In genomic region chr7:15916666-15917388, GRCh38 we compare ENCODE assay signal across 20 cellular contexts.
DNase-seq lines count a peak whose midpoint lies in the region; ATAC-seq and TF ChIP-seq lines count a peak whose summit lies in the region.
"Had no signal": no experiment of that assay in that cellular context is flagged by ENCODE, and none has a peak within 500 bp of the region (broad histone marks: within the 10 kb centered on the region; RNA-seq: fewer than 3 reads in every experiment).

No MANE protein-coding gene starts in this region.

- H3F3A ChIP-seq in GM23248 (ENCODE audit: insufficient read depth): peaks cover 21% of the 10 kb centered on the region

- no peaks in the 10 kb centered on the region for H3K9me3 ChIP-seq in GM23248 (ENCODE audit: low read depth)
- H3K9me3 ChIP-seq in stomach smooth muscle (ENCODE audit: control insufficient read depth in 2 of 2, low read length in 2 of 2): no peaks in the 10 kb centered on the region
- H3K9me3 ChIP-seq: adrenal gland, colonic mucosa, thoracic aorta had no signal

- peak overlapping the region; percentile 75 for H3K4me2 ChIP-seq in GM23248 (ENCODE audit: unreplicated experiment)
- H3K4me2 ChIP-seq: KMS-11, neural progenitor cell had no signal

- H4K20me1 ChIP-seq in GM23248 (ENCODE audit: insufficient read depth): no peaks in the 10 kb centered on the region

- H3K27ac ChIP-seq in GM23248 (peak overlapping the region; percentile 8; the same call in 1 of the 2 replicates), stomach smooth muscle (ENCODE audit: low read length) (no peak overlapping the region)
- H3K27ac ChIP-seq: adrenal gland, colonic mucosa, epithelial cell of prostate, KMS-11, neural progenitor cell, thoracic aorta had no signal

- DNase-seq in GM23248: peak; percentile 51
- peak; percentile 11 for DNase-seq in astrocyte of the hippocampus (ENCODE audit: low read depth, low spot score)
- DNase-seq in fibroblast of pulmonary artery (ENCODE audit: low read depth): peak; percentile 93
- no peak for DNase-seq in superior temporal gyrus (ENCODE audit: extremely low spot score)
- DNase-seq: adrenal gland, C1 segment of cervical spinal cord, colonic mucosa, DMS153, H9, NCI-H1417 treated with DMSO at 0.1 percent for 48 hours, NCI-H2171, NCI-H774, retina had no signal

- H3K36me3 ChIP-seq in GM23248 (ENCODE audit: low read depth) (no peaks in the 10 kb centered on the region), stomach smooth muscle (ENCODE audit: control insufficient read depth in 2 of 2, insufficient read depth in 2 of 2, low read length in 2 of 2) (no peaks in the 10 kb centered on the region)
- H3K36me3 ChIP-seq: adrenal gland, colonic mucosa, neural progenitor cell, thoracic aorta had no signal

- no peak for ATAC-seq in GM18867 (IDR thresholded peaks at IDR 0.05; ENCODE audit: unreplicated experiment)
- ATAC-seq in GM19455 (IDR thresholded peaks at IDR 0.05; ENCODE audit: unreplicated experiment): no peak

- TF ChIP-seq CTCF in fibroblast of pulmonary artery (IDR thresholded peaks at IDR 0.05; ENCODE audit: low read length, missing control alignments): no peak

- H3K4me1 ChIP-seq in GM23248 (ENCODE audit: insufficient read depth) (peaks cover 21% of the 10 kb centered on the region), stomach smooth muscle (ENCODE audit: control insufficient read depth, insufficient read depth, low read length) (peaks cover 2% of the 10 kb centered on the region)
- H3K4me1 ChIP-seq: adrenal gland, colonic mucosa, neural progenitor cell had no signal

- H3K4me3 ChIP-seq in GM23248 (peak overlapping the region; percentile 46), fibroblast of pulmonary artery (replicated peaks; ENCODE audit: low read depth, low read length) (peak overlapping the region; percentile 24), stomach smooth muscle (ENCODE audit: low read length in 2 of 2) (peak overlapping the region; percentile 30 to 41)
- H3K4me3 ChIP-seq: adrenal gland, colonic mucosa, neural progenitor cell, thoracic aorta had no signal

- no peaks in the 10 kb centered on the region for H3K79me2 ChIP-seq in GM23248 (ENCODE audit: insufficient read depth)

- H3K27me3 ChIP-seq in GM23248 (replicated peaks; ENCODE audit: insufficient read depth): no peaks in the 10 kb centered on the region
- H3K27me3 ChIP-seq in stomach smooth muscle (ENCODE audit: control insufficient read depth in 1 of 2, insufficient read depth in 2 of 2, low read length in 2 of 2): no peaks in the 10 kb centered on the region
- H3K27me3 ChIP-seq: adrenal gland, colonic mucosa, neural progenitor cell had no signal

- no peaks in the 10 kb centered on the region for H3K9me2 ChIP-seq in GM23248 (ENCODE audit: insufficient read depth)

- WGBS in GM23248 (ENCODE audit: low coverage in 1 of 2, low lambda C conversion rate in 2 of 2, missing lambda C conversion rate in 2 of 2), 2 experiments: 34 to 36% methylated on average over 5 of the region's 5 CpGs

- H2AFZ ChIP-seq in GM23248: peak overlapping the region; percentile 54
- H2AFZ ChIP-seq: neural progenitor cell had no signal

- H3K9ac ChIP-seq in GM23248: no peak overlapping the region
- H3K9ac ChIP-seq in stomach smooth muscle (ENCODE audit: low read length in 2 of 2): no peak overlapping the region
- H3K9ac ChIP-seq: KMS-11, neural progenitor cell had no signal

- in situ Hi-C loops in GM23248 (cut with MboI): no loop called here
